Comparison of ENCODE assay signal across 1 cellular context in the genomic region with DNA sequence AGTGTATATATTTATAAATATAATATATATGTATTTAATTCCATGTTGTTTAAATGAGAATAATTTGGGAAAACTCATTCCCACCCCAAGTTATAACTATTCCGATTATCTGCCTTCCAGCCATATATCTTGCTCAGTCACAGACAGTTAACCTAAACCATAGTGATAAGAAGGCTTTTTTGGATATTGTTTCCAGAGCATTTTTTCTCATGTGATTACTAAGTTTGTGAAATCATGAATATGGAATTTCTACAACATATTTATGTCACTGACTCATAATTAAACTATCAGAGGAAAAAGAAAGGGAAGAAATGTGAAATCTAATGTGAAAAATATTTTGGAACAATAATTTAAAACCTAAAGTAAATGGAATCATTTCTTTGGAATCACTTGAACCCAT.
TF ChIP-seq lines count a peak whose summit lies in the region.

No MANE protein-coding gene starts in this region.

TF ChIP-seq in SK-N-SH, 30 proteins besides CTCF, POLR2A, EP300 and RAD21 (continued from another document):
- TF ChIP-seq NFIC (IDR thresholded peaks at IDR 0.05; ENCODE audit: borderline replicate concordance) (no peak), TAF1 (IDR thresholded peaks at IDR 0.05; ENCODE audit: borderline replicate concordance, low read depth, low read length) (no peak), MEF2A (IDR thresholded peaks at IDR 0.05; ENCODE audit: borderline replicate concordance, low read depth) (no peak), JUND (IDR thresholded peaks at IDR 0.05) (peak; percentile 36; the same call in 1 of the 2 replicates), MXI1 (IDR thresholded peaks at IDR 0.05; ENCODE audit: low read depth, low read length) (no peak), FOXM1 (IDR thresholded peaks at IDR 0.05; ENCODE audit: low read depth) (no peak), GABPA (IDR thresholded peaks at IDR 0.05; ENCODE audit: low read depth) (no peak), RCOR1 (IDR thresholded peaks at IDR 0.05; ENCODE audit: low read length) (no peak), YY1 (IDR thresholded peaks at IDR 0.05; ENCODE audit: low read depth) (no peak), RFX5 (IDR thresholded peaks at IDR 0.05; ENCODE audit: low read length) (no peak), FOXJ3 (CRISPR knock-in tag; IDR thresholded peaks at IDR 0.05) (no peak), FOSL2 (IDR thresholded peaks at IDR 0.05; ENCODE audit: borderline replicate concordance, low read depth) (peak; percentile 45; the same call in 1 of the 2 replicates), TEAD4 (IDR thresholded peaks at IDR 0.05; ENCODE audit: borderline replicate concordance, insufficient read depth) (0 out of 2 replicates have a peak, but pooled peaks have one; percentile 31), POLR2AphosphoS5 (IDR thresholded peaks at IDR 0.05; ENCODE audit: low read depth, low read length) (no peak), RXRA (IDR thresholded peaks at IDR 0.05; ENCODE audit: borderline replicate concordance, low read depth) (no peak), EZH2phosphoT487 (IDR thresholded peaks at IDR 0.05; ENCODE audit: borderline replicate concordance, low read depth) (no peak)
- TF ChIP-seq, protein P1, sequence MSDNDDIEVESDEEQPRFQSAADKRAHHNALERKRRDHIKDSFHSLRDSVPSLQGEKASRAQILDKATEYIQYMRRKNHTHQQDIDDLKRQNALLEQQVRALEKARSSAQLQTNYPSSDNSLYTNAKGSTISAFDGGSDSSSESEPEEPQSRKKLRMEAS (IDR thresholded peaks at IDR 0.05; ENCODE audit: low read depth), result no peak
- TF ChIP-seq, protein P2, sequence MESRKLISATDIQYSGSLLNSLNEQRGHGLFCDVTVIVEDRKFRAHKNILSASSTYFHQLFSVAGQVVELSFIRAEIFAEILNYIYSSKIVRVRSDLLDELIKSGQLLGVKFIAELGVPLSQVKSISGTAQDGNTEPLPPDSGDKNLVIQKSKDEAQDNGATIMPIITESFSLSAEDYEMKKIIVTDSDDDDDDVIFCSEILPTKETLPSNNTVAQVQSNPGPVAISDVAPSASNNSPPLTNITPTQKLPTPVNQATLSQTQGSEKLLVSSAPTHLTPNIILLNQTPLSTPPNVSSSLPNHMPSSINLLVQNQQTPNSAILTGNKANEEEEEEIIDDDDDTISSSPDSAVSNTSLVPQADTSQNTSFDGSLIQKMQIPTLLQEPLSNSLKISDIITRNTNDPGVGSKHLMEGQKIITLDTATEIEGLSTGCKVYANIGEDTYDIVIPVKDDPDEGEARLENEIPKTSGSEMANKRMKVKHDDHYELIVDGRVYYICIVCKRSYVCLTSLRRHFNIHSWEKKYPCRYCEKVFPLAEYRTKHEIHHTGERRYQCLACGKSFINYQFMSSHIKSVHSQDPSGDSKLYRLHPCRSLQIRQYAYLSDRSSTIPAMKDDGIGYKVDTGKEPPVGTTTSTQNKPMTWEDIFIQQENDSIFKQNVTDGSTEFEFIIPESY (IDR thresholded peaks at IDR 0.05; ENCODE audit: borderline replicate concordance, low read depth), result no peak
- TF ChIP-seq, protein P3, sequence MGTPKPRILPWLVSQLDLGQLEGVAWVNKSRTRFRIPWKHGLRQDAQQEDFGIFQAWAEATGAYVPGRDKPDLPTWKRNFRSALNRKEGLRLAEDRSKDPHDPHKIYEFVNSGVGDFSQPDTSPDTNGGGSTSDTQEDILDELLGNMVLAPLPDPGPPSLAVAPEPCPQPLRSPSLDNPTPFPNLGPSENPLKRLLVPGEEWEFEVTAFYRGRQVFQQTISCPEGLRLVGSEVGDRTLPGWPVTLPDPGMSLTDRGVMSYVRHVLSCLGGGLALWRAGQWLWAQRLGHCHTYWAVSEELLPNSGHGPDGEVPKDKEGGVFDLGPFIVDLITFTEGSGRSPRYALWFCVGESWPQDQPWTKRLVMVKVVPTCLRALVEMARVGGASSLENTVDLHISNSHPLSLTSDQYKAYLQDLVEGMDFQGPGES (IDR thresholded peaks at IDR 0.05; ENCODE audit: low read depth, low read length), result no peak
